In genomic region chr2:85601771-85602475, GRCh38 we compare ENCODE assay signal across 8 cellular contexts. TPM values are rescaled to one million over a fixed set of nuclear protein-coding genes. Genes with fewer than 3 reads are reported as not detected.
A peak's percentile ranks its signal among the peaks of the same experiment; 100 is the strongest.
DNase-seq lines count a peak whose midpoint lies in the region; ATAC-seq and TF ChIP-seq lines count a peak whose summit lies in the region.

No MANE protein-coding gene starts in this region.

- TF ChIP-seq CTCF in C4-2B (conservative IDR thresholded peaks at IDR 0.05) = no peak
- no peak for TF ChIP-seq CTCF in foreskin keratinocyte (conservative IDR thresholded peaks at IDR 0.05)

- H2AFZ ChIP-seq in neuron (ENCODE audit: low read depth, low read length) = peak overlapping the region; percentile 78

- peak overlapping the region; percentile 69 for H3K27ac ChIP-seq in C4-2B
- no peak overlapping the region for H3K27ac ChIP-seq in foreskin keratinocyte

- ATAC-seq in GM19328 (IDR thresholded peaks at IDR 0.05; ENCODE audit: unreplicated experiment) (peak; percentile 26), HG03280 (IDR thresholded peaks at IDR 0.05; ENCODE audit: unreplicated experiment) (peak; percentile 26), foreskin keratinocyte (peak; percentile 36)

- peak; percentile 58 for DNase-seq in activated CD4-positive, CD25-positive, alpha-beta regulatory T cell treated with anti-CD3 and anti-CD28 coated beads, Interleukin-2, amount 50 U/mL, for 72 hours
- no peak for DNase-seq in foreskin keratinocyte
- DNase-seq in stimulated activated CD4-positive, alpha-beta T cell treated with anti-CD3 and anti-CD28 coated beads, Interleukin-4, amount 100 ng/mL, for 24 hours = no peak
- no peak for DNase-seq in GF-D8 (lab: John Stamatoyannopoulos, UW)

- H3K9me3 ChIP-seq in neuron (ENCODE audit: low read length) = no peaks in the 10 kb centered on the region

- H3K4me1 ChIP-seq in foreskin keratinocyte (peaks cover 14% of the 10 kb centered on the region), neuron (ENCODE audit: insufficient read depth, low read length) (peaks cover 24% of the 10 kb centered on the region)

- H3K4me3 ChIP-seq in neuron (ENCODE audit: low read length) = peak overlapping the region; percentile 86

- peaks cover 11% of the 10 kb centered on the region for H3K36me3 ChIP-seq in neuron (ENCODE audit: insufficient read depth, low read length)

- no peaks in the 10 kb centered on the region for H3K27me3 ChIP-seq in foreskin keratinocyte
- no peaks in the 10 kb centered on the region for H3K27me3 ChIP-seq in neuron (ENCODE audit: insufficient read depth, low read length)

RNA-seq across cellular contexts. Expression of gene TMEM150A, which starts 0.6 kb away (rescaled TPM):
- total RNA-seq in foreskin keratinocyte = 8.1 and 8.8 TPM in 2 replicates
- polyA plus RNA-seq in foreskin keratinocyte = 12.7 and 12.8 TPM in 2 replicates

RNA-seq across cellular contexts. Expression of gene RNF181, which starts 6.4 kb away (rescaled TPM):
- 164 and 177 TPM in 2 replicates for total RNA-seq in foreskin keratinocyte
- polyA plus RNA-seq in foreskin keratinocyte = 231 and 251 TPM in 2 replicates

RNA-seq across cellular contexts. Expression of gene C2orf68, which starts 9.9 kb away (rescaled TPM):
- 12.8 and 13.5 TPM in 2 replicates for total RNA-seq in foreskin keratinocyte
- polyA plus RNA-seq in foreskin keratinocyte = 14.8 and 16.2 TPM in 2 replicates

RNA-seq across cellular contexts. Expression of gene USP39, which starts 14.1 kb away (rescaled TPM):
- 61.9 and 64.3 TPM in 2 replicates for total RNA-seq in foreskin keratinocyte
- polyA plus RNA-seq in foreskin keratinocyte = 57.3 and 62.9 TPM in 2 replicates

RNA-seq across cellular contexts. Expression of gene VAMP5, which starts 17.7 kb away (rescaled TPM):
- total RNA-seq in foreskin keratinocyte = 0.99 and 1.6 TPM in 2 replicates
- 5.3 and 6.3 TPM in 2 replicates for polyA plus RNA-seq in foreskin keratinocyte
